In genomic region chr9:113471566-113471965, GRCh38 we compare ENCODE assay signal across 33 cellular contexts. TPM values are rescaled to one million over a fixed set of nuclear protein-coding genes. Genes with fewer than 3 reads are reported as not detected.
DNase-seq lines count a peak whose midpoint lies in the region; ATAC-seq and TF ChIP-seq lines count a peak whose summit lies in the region.
"Had no signal": no experiment of that assay in that cellular context is flagged by ENCODE, and none has a peak within 500 bp of the region (broad histone marks: within the 10 kb centered on the region; RNA-seq: fewer than 3 reads in every experiment).

No MANE protein-coding gene starts in this region.

- H3K4me2 ChIP-seq in H9 (ENCODE audit: insufficient read depth, insufficient read length, low read length), result no peak overlapping the region

- H2AFZ ChIP-seq in H9 (ENCODE audit: low read length), result peak overlapping the region; percentile 65

- no peaks in the 10 kb centered on the region for H3K23me2 ChIP-seq in H9 (ENCODE audit: insufficient read length, low read depth, low read length, poor library complexity, severe bottlenecking)

- intact Hi-C loops in psoas muscle (cut with DNase I), result no loop called here

- H3K79me1 ChIP-seq in H9 (ENCODE audit: insufficient read depth, low read depth, low read length, poor library complexity, severe bottlenecking), result no peaks in the 10 kb centered on the region

- H3K4me3 ChIP-seq in fibroblast of villous mesenchyme (ENCODE audit: low read depth, low read length) (no peak overlapping the region), psoas muscle (no peak overlapping the region)
- H3K4me3 ChIP-seq: cardiac muscle cell, colonic mucosa, GM12878, suprapubic skin, vagina had no signal

- no peak overlapping the region for H4K91ac ChIP-seq in H9 (ENCODE audit: insufficient read length, low read depth, low read length)

- no peak overlapping the region for H3K56ac ChIP-seq in H9 (ENCODE audit: insufficient read length, low read depth, low read length)

- H3K36me3 Mint-ChIP-seq in H9 (ENCODE audit: insufficient read depth in 1 of 3, low read depth in 3 of 3) (peaks cover 2 to 10% (median 3%) of the 10 kb centered on the region in 3 experiments; a peak in 5 of 7 replicates), osteocyte (ENCODE audit: unreplicated experiment) (peaks cover 3% of the 10 kb centered on the region)
- H3K36me3 Mint-ChIP-seq: naive thymus-derived CD8-positive, alpha-beta T cell; stimulated activated naive B cell treated with anti-CD40 and anti-IgM and Interleukin-4, amounts not matched to agents 10 μg/mL and 1 μg/mL and 100 μg/mL, for 72 hours had no signal

- WGBS in H9 (ENCODE audit: extremely low coverage, insufficient read length, low lambda C conversion rate), result no CpG with 5 or more reads among the region's 6 CpGs
- WGBS in psoas muscle, 3 donors, result 91 to 98% (median 96%) methylated on average over 6 of the region's 6 CpGs

- H3K27ac ChIP-seq in H9 (ENCODE audit: insufficient read length, low read depth, low read length), result no peak overlapping the region
- H3K27ac ChIP-seq in psoas muscle, result no peak overlapping the region
- H3K27ac ChIP-seq: cardiac muscle cell, colonic mucosa, suprapubic skin, vagina had no signal

- H3K36me3 ChIP-seq in psoas muscle (ENCODE audit: insufficient read depth in 1 of 2, low read depth in 1 of 2), result no peaks in the 10 kb centered on the region
- H3K36me3 ChIP-seq: cardiac muscle cell, colonic mucosa, suprapubic skin, vagina had no signal

- no peak overlapping the region for H2BK120ac ChIP-seq in H9 (ENCODE audit: low read depth, low read length, poor library complexity, severe bottlenecking)

- no peak overlapping the region for H3K23ac ChIP-seq in H9 (ENCODE audit: insufficient read length, low read depth, low read length)

- no peak for TF ChIP-seq CTCF in H9 (conservative IDR thresholded peaks at IDR 0.05)
- no peak for TF ChIP-seq CTCF in fibroblast of villous mesenchyme (IDR thresholded peaks at IDR 0.05; ENCODE audit: insufficient read depth, low read depth, low read length)
- TF ChIP-seq CTCF in osteocyte (IDR thresholded peaks at IDR 0.05), result no peak
- no peak for TF ChIP-seq CTCF in psoas muscle (IDR thresholded peaks at IDR 0.05)

- H3K9ac ChIP-seq in H9 (ENCODE audit: extremely low read depth, insufficient read length, low read length), result no peak overlapping the region

- ATAC-seq in psoas muscle, result no peak
- ATAC-seq: activated CD8-positive, alpha-beta T cell treated with anti-CD3 and anti-CD28 coated beads, Interleukin-2, amount 10 ng/mL, durations not matched to agents 7 days and 5 days; GM12878; HCT116; naive thymus-derived CD8-positive, alpha-beta T cell; stimulated activated naive B cell treated with anti-CD40 and anti-IgM and Interleukin-4, amounts not matched to agents 10 μg/mL and 1 μg/mL and 100 μg/mL, for 72 hours had no signal

- H3K4me1 ChIP-seq in H9 (ENCODE audit: insufficient read depth, low read length) (no peaks in the 10 kb centered on the region), psoas muscle (peaks cover 9% of the 10 kb centered on the region)
- H3K4me1 ChIP-seq: colonic mucosa, suprapubic skin, vagina had no signal

- H4K8ac ChIP-seq in H9 (replicated peaks; ENCODE audit: insufficient read length, low read depth, low read length), result no peak overlapping the region

- H3K9me3 ChIP-seq in H9 (ENCODE audit: control insufficient read depth, low read depth, low read length), result no peaks in the 10 kb centered on the region
- H3K9me3 ChIP-seq in psoas muscle, result no peaks in the 10 kb centered on the region
- H3K9me3 ChIP-seq: colonic mucosa, suprapubic skin, vagina had no signal

- no peaks in the 10 kb centered on the region for H3K27me3 Mint-ChIP-seq in H9 (ENCODE audit: low read depth)
- H3K27me3 Mint-ChIP-seq in osteocyte (ENCODE audit: unreplicated experiment), result peaks cover 3% of the 10 kb centered on the region
- H3K27me3 Mint-ChIP-seq: activated naive CD8-positive, alpha-beta T cell; CD8-positive, alpha-beta memory T cell; naive thymus-derived CD8-positive, alpha-beta T cell had no signal

- H2BK5ac ChIP-seq in H9 (ENCODE audit: insufficient read length, low read length), result no peak overlapping the region

- H3T11ph ChIP-seq in H9 (ENCODE audit: low read length), result no peak overlapping the region

- no peak overlapping the region for H3K4ac ChIP-seq in H9 (ENCODE audit: low read depth, low read length)

- H2AK5ac ChIP-seq in H9 (ENCODE audit: insufficient read length, low read length), result no peak overlapping the region

- H3K79me2 ChIP-seq in H9 (ENCODE audit: insufficient read depth, low read length), result no peaks in the 10 kb centered on the region

- H3K4me1 Mint-ChIP-seq in H9 (peaks cover 10 to 19% of the 10 kb centered on the region in 2 experiments), osteocyte (ENCODE audit: unreplicated experiment) (peaks cover 6% of the 10 kb centered on the region)
- H3K4me1 Mint-ChIP-seq: CD8-positive, alpha-beta memory T cell; stimulated activated naive B cell treated with anti-CD40 and anti-IgM and Interleukin-4, amounts not matched to agents 10 μg/mL and 1 μg/mL and 100 μg/mL, for 72 hours had no signal

- H4K5ac ChIP-seq in H9 (ENCODE audit: insufficient read length, low read depth, low read length), result no peak overlapping the region

- H3K14ac ChIP-seq in H9 (ENCODE audit: insufficient read depth, low read length), result no peak overlapping the region

- peaks cover 2 to 8% of the 10 kb centered on the region in 2 experiments; a peak in 2 of 5 replicates for H3K9me3 Mint-ChIP-seq in H9
- H3K9me3 Mint-ChIP-seq in osteocyte (ENCODE audit: unreplicated experiment), result peaks cover 13% of the 10 kb centered on the region
- H3K9me3 Mint-ChIP-seq: stimulated activated naive B cell treated with anti-CD40 and anti-IgM and Interleukin-4, amounts not matched to agents 10 μg/mL and 1 μg/mL and 100 μg/mL, for 72 hours had no signal

- peak; percentile 50 for DNase-seq in EH (ENCODE audit: low read depth)
- peak; percentile 41 for DNase-seq in H9
- DNase-seq in fibroblast of villous mesenchyme (ENCODE audit: low read depth), result peak; percentile 36
- peak; percentile 49 for DNase-seq in osteocyte (ENCODE audit: extremely low spot score, unreplicated experiment)
- no peak for DNase-seq in activated CD4-positive, alpha-beta T cell treated with anti-CD3 and anti-CD28 coated beads for 4 hours
- no peak for DNase-seq in psoas muscle
- no peak for DNase-seq in Ammon's horn (ENCODE audit: low spot score)
- DNase-seq: activated CD8-positive, alpha-beta T cell treated with anti-CD3 and anti-CD28 coated beads, Interleukin-2, amount 10 ng/mL, durations not matched to agents 7 days and 5 days; activated effector memory CD4-positive, alpha-beta T cell treated with anti-CD3 and anti-CD28 coated beads, Interleukin-2, amount 50 U/mL, for 16 hours; activated T-cell treated with anti-CD3 and anti-CD28 coated beads for 4 hours; aorta; CD8-positive, alpha-beta memory T cell; colonic mucosa; DMS 273 treated with DMSO at 0.1 percent for 48 hours; effector memory CD4-positive, alpha-beta T cell; EL; kidney glomerular epithelial cell; midbrain; naive thymus-derived CD8-positive, alpha-beta T cell; NCI-H1436 treated with DMSO at 0.1 percent for 48 hours; NCI-H2107; NCI-H446; NCI-H774; occipital lobe; SIG-M5; stimulated activated naive B cell treated with anti-CD40 and anti-IgM and Interleukin-4, amounts not matched to agents 10 μg/mL and 1 μg/mL and 100 μg/mL, for 72 hours had no signal

- no peaks in the 10 kb centered on the region for H3K27me3 ChIP-seq in H9 (ENCODE audit: insufficient read depth, low read length)
- H3K27me3 ChIP-seq in psoas muscle (ENCODE audit: insufficient read depth in 3 of 3, low read length in 2 of 3), result no peaks in the 10 kb centered on the region
- H3K27me3 ChIP-seq: cardiac muscle cell, colonic mucosa, suprapubic skin, vagina had no signal

- H3K4me3 Mint-ChIP-seq in H9 (no peak overlapping the region; a peak in 1 of 5 replicates), osteocyte (ENCODE audit: unreplicated experiment) (no peak overlapping the region)
- H3K4me3 Mint-ChIP-seq: activated CD8-positive, alpha-beta T cell treated with anti-CD3 and anti-CD28 coated beads, Interleukin-2, amount 10 ng/mL, durations not matched to agents 7 days and 5 days; activated naive CD8-positive, alpha-beta T cell; naive thymus-derived CD8-positive, alpha-beta T cell; stimulated activated naive B cell treated with anti-CD40 and anti-IgM and Interleukin-4, amounts not matched to agents 10 μg/mL and 1 μg/mL and 100 μg/mL, for 72 hours; T-helper 2 cell treated with Interferon-gamma antibody and Interleukin-4, amounts not matched to agents 5 μg/mL and 100 μg/mL, for 36 hours had no signal

- H2BK15ac ChIP-seq in H9 (ENCODE audit: low read depth, low read length), result no peak overlapping the region

- no peak overlapping the region for H2BK12ac ChIP-seq in H9 (ENCODE audit: insufficient read length, low read depth, low read length)

- H3K18ac ChIP-seq in H9 (ENCODE audit: insufficient read length, low read depth, low read length), result no peak overlapping the region

- no peaks in the 10 kb centered on the region for H4K20me1 ChIP-seq in H9 (ENCODE audit: control insufficient read depth, insufficient read depth, insufficient read length)

- no peak overlapping the region for H2BK20ac ChIP-seq in H9 (ENCODE audit: low read depth, low read length, poor library complexity, severe bottlenecking)

- H3K27ac Mint-ChIP-seq in H9 (peak overlapping the region; percentile 2 to 93 (median 79); a peak in 5 of 7 replicates), osteocyte (ENCODE audit: unreplicated experiment) (no peak overlapping the region)
- H3K27ac Mint-ChIP-seq: activated CD8-positive, alpha-beta T cell treated with anti-CD3 and anti-CD28 coated beads, Interleukin-2, amount 10 ng/mL, durations not matched to agents 7 days and 5 days; activated naive CD8-positive, alpha-beta T cell; naive thymus-derived CD8-positive, alpha-beta T cell; T-helper 2 cell treated with Interferon-gamma antibody and Interleukin-4, amounts not matched to agents 5 μg/mL and 100 μg/mL, for 36 hours had no signal

RNA-seq across cellular contexts. Expression of gene RGS3, which starts 8.0 kb away (rescaled TPM):
- 12.1 and 13.9 TPM in 2 replicates for total RNA-seq in H9 (2021)
- total RNA-seq in fibroblast of villous mesenchyme, result 37.1 and 44.8 TPM in 2 replicates
- 53.8 and 67.8 TPM in 2 replicates for total RNA-seq in osteocyte
- 10 to 100 TPM; 10.6 to 38.1 (median 18.3) TPM for total RNA-seq in psoas muscle
- 10 to 100 TPM in 2 of 3 donors, 1 to 10 TPM in 1; 7.1 to 18.4 (median 12.8) TPM for polyA plus RNA-seq in psoas muscle

Comparison
In these comparisons a context has a peak if more than half of its experiments do, and no peak if none do; other contexts are left out.
1. DNase-seq: peak in EH (single experiment), H9 (single experiment), fibroblast of villous mesenchyme (single experiment) and osteocyte (single experiment); none in activated CD4-positive, alpha-beta T cell treated with anti-CD3 and anti-CD28 coated beads for 4 hours (0 of 2), psoas muscle (0 of 2) and Ammon's horn (single experiment).